18 cellular contexts compared by ENCODE assay signal in the genomic region with DNA sequence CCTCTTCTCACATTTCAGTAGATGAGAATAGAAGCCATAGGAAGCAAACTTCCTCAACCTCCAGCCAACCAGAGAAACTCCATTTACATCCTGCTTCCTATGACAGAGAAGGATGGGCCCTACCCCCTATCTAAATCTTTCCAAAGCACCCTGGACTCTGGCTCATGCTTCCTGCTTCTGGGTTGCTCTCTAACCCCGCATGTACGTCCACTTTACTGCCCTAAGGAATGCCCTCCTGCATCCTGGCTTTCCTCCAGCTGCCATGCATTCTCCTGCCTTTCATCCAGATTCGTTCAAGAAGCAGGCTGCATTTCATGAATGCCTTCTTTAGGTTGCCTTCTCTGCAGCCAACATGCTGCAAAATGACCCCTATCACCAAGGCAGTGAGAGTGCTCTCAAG.
A peak's percentile ranks its signal among the peaks of the same experiment; 100 is the strongest.
DNase-seq lines count a peak whose midpoint lies in the region; ATAC-seq, FAIRE-seq and TF ChIP-seq lines count a peak whose summit lies in the region.
"Had no signal": no experiment of that assay in that cellular context is flagged by ENCODE, and none has a peak within 500 bp of the region (broad histone marks: within the 10 kb centered on the region; RNA-seq: fewer than 3 reads in every experiment).

No MANE protein-coding gene starts in this region.

- H3K27me3 Mint-ChIP-seq in osteocyte (ENCODE audit: unreplicated experiment), result no peaks in the 10 kb centered on the region
- no peaks in the 10 kb centered on the region for H3K27me3 Mint-ChIP-seq in activated T-helper 1 cell treated with anti-CD3 and anti-CD28 coated beads, Interleukin-12 subunit alpha, Interleukin-12 subunit beta, Interleukin-2, Interleukin-4 antibody, amounts not matched to agents 30 ng/mL and 10 ng/mL and 1 ng/mL, durations not matched to agents 14 hours and 24 hours and 36 hours (ENCODE audit: insufficient read depth)
- H3K27me3 Mint-ChIP-seq: stimulated activated memory B cell treated with anti-CD40 and anti-IgM and Interleukin-4, amounts not matched to agents 10 μg/mL and 1 μg/mL and 100 μg/mL, for 72 hours had no signal

- H3K79me2 ChIP-seq in hepatocyte, result peaks cover 29% of the 10 kb centered on the region

- no peaks in the 10 kb centered on the region for H3K27me3 ChIP-seq in hepatocyte
- H3K27me3 ChIP-seq: breast epithelium, SJSA1 had no signal

- peak overlapping the region; percentile 41 for H3K27ac ChIP-seq in hepatocyte
- H3K27ac ChIP-seq: breast epithelium, prostate gland, SJSA1 had no signal

- H4K20me1 ChIP-seq in hepatocyte (ENCODE audit: insufficient read depth, poor library complexity, severe bottlenecking), result no peaks in the 10 kb centered on the region

- no peak for ATAC-seq in HG03039 (IDR thresholded peaks at IDR 0.05; ENCODE audit: unreplicated experiment)
- ATAC-seq: stimulated activated memory B cell treated with anti-CD40 and anti-IgM and Interleukin-4, amounts not matched to agents 10 μg/mL and 1 μg/mL and 100 μg/mL, for 72 hours had no signal

- FAIRE-seq in H54 (lab: Jason Lieb, UNC), result peak; percentile 61
- FAIRE-seq: TTC549 had no signal

- intact Hi-C loops in activated T-helper 1 cell treated with anti-CD3 and anti-CD28 coated beads, Interleukin-12 subunit alpha, Interleukin-12 subunit beta, Interleukin-2, Interleukin-4 antibody, amounts not matched to agents 30 ng/mL and 10 ng/mL and 1 ng/mL, durations not matched to agents 14 hours and 24 hours and 36 hours (cut with micrococcal nuclease), result no loop called here

- peaks cover 25% of the 10 kb centered on the region for H3K4me1 Mint-ChIP-seq in osteocyte (ENCODE audit: unreplicated experiment)
- peaks cover 16% of the 10 kb centered on the region for H3K4me1 Mint-ChIP-seq in activated T-helper 1 cell treated with anti-CD3 and anti-CD28 coated beads, Interleukin-12 subunit alpha, Interleukin-12 subunit beta, Interleukin-2, Interleukin-4 antibody, amounts not matched to agents 30 ng/mL and 10 ng/mL and 1 ng/mL, durations not matched to agents 14 hours and 24 hours and 36 hours (ENCODE audit: low read depth)

- DNase-seq in H54 (ENCODE audit: insufficient read length, low spot score) (no peak), astrocyte of the hippocampus (ENCODE audit: low read depth, low spot score) (peak; percentile 71), hepatocyte (ENCODE audit: low spot score) (peak; percentile 32), osteocyte (ENCODE audit: extremely low spot score, unreplicated experiment) (no peak), HT-29 (ENCODE audit: low spot score) (no peak), kidney glomerular epithelial cell (lab: John Stamatoyannopoulos, UW) (no peak)
- no peak for DNase-seq in activated T-helper 1 cell treated with anti-CD3 and anti-CD28 coated beads, Interleukin-12 subunit alpha, Interleukin-12 subunit beta, Interleukin-2, Interleukin-4 antibody, amounts not matched to agents 30 ng/mL and 10 ng/mL and 1 ng/mL, durations not matched to agents 14 hours and 24 hours and 36 hours (ENCODE audit: low spot score)
- DNase-seq: activated gamma-delta T cell; C1 segment of cervical spinal cord; hypothalamus; NK-92 treated with Interleukin-12 subunit alpha and Interleukin-12 subunit beta, amount 100 ng/mL, for 24 hours; stimulated activated CD4-positive, alpha-beta T cell treated with anti-CD3 and anti-CD28 coated beads, Interleukin-4, amount 100 ng/mL, for 1 hour had no signal

- peak overlapping the region; percentile 12 for H3K4me3 Mint-ChIP-seq in osteocyte (ENCODE audit: unreplicated experiment)
- H3K4me3 Mint-ChIP-seq in activated T-helper 1 cell treated with anti-CD3 and anti-CD28 coated beads, Interleukin-12 subunit alpha, Interleukin-12 subunit beta, Interleukin-2, Interleukin-4 antibody, amounts not matched to agents 30 ng/mL and 10 ng/mL and 1 ng/mL, durations not matched to agents 14 hours and 24 hours and 36 hours, result no peak overlapping the region
- H3K4me3 Mint-ChIP-seq: stimulated activated memory B cell treated with anti-CD40 and anti-IgM and Interleukin-4, amounts not matched to agents 10 μg/mL and 1 μg/mL and 100 μg/mL, for 72 hours had no signal

- H3K9me3 Mint-ChIP-seq in osteocyte (ENCODE audit: unreplicated experiment), result no peaks in the 10 kb centered on the region
- H3K9me3 Mint-ChIP-seq in activated T-helper 1 cell treated with anti-CD3 and anti-CD28 coated beads, Interleukin-12 subunit alpha, Interleukin-12 subunit beta, Interleukin-2, Interleukin-4 antibody, amounts not matched to agents 30 ng/mL and 10 ng/mL and 1 ng/mL, durations not matched to agents 14 hours and 24 hours and 36 hours, result no peaks in the 10 kb centered on the region

- H2AFZ ChIP-seq in hepatocyte, result no peak overlapping the region

- H3K9me2 ChIP-seq in hepatocyte (replicated peaks; ENCODE audit: insufficient read depth), result no peaks in the 10 kb centered on the region

- H3K36me3 Mint-ChIP-seq in osteocyte (ENCODE audit: unreplicated experiment), result peaks cover 7% of the 10 kb centered on the region
- H3K36me3 Mint-ChIP-seq in activated T-helper 1 cell treated with anti-CD3 and anti-CD28 coated beads, Interleukin-12 subunit alpha, Interleukin-12 subunit beta, Interleukin-2, Interleukin-4 antibody, amounts not matched to agents 30 ng/mL and 10 ng/mL and 1 ng/mL, durations not matched to agents 14 hours and 24 hours and 36 hours (ENCODE audit: low read depth), result peaks cover 4% of the 10 kb centered on the region

- no peak overlapping the region for H3K4me2 ChIP-seq in hepatocyte

- no peak for TF ChIP-seq POLR2A in H54 (IDR thresholded peaks at IDR 0.05; ENCODE audit: low read depth, low read length)

- H3K4me3 ChIP-seq in hepatocyte, result no peak overlapping the region
- H3K4me3 ChIP-seq: breast epithelium, prostate gland, SJSA1 had no signal

- WGBS in hepatocyte (ENCODE audit: low lambda C conversion rate, missing lambda C conversion rate), result 39% methylated on average over 3 of the region's 3 CpGs

- H3K9me3 ChIP-seq in hepatocyte (ENCODE audit: low read depth), result no peaks in the 10 kb centered on the region
- H3K9me3 ChIP-seq: breast epithelium, prostate gland, SJSA1 had no signal

- H3K27ac Mint-ChIP-seq in osteocyte (ENCODE audit: unreplicated experiment), result peak overlapping the region; percentile 80
- H3K27ac Mint-ChIP-seq in activated T-helper 1 cell treated with anti-CD3 and anti-CD28 coated beads, Interleukin-12 subunit alpha, Interleukin-12 subunit beta, Interleukin-2, Interleukin-4 antibody, amounts not matched to agents 30 ng/mL and 10 ng/mL and 1 ng/mL, durations not matched to agents 14 hours and 24 hours and 36 hours, result no peak overlapping the region
- H3K27ac Mint-ChIP-seq: stimulated activated memory B cell treated with anti-CD40 and anti-IgM and Interleukin-4, amounts not matched to agents 10 μg/mL and 1 μg/mL and 100 μg/mL, for 72 hours had no signal

- H3K4me1 ChIP-seq in hepatocyte (ENCODE audit: insufficient read depth), result peaks cover 17% of the 10 kb centered on the region
- H3K4me1 ChIP-seq: prostate gland had no signal

- TF ChIP-seq CTCF in hepatocyte (IDR thresholded peaks at IDR 0.05; ENCODE audit: poor library complexity), result no peak
- no peak for TF ChIP-seq CTCF in osteocyte (IDR thresholded peaks at IDR 0.05)

- H3K36me3 ChIP-seq in hepatocyte (replicated peaks; ENCODE audit: insufficient read depth, low read depth), result no peaks in the 10 kb centered on the region
- H3K36me3 ChIP-seq: breast epithelium, prostate gland, SJSA1 had no signal

Comparison
In these comparisons a context has a peak if more than half of its experiments do, and no peak if none do; other contexts are left out.
1. DNase-seq: peak in astrocyte of the hippocampus (single experiment) and hepatocyte (single experiment); none in H54 (single experiment), osteocyte (single experiment), HT-29 (single experiment), kidney glomerular epithelial cell (single experiment) and activated T-helper 1 cell treated with anti-CD3 and anti-CD28 coated beads, Interleukin-12 subunit alpha, Interleukin-12 subunit beta, Interleukin-2, Interleukin-4 antibody, amounts not matched to agents 30 ng/mL and 10 ng/mL and 1 ng/mL, durations not matched to agents 14 hours and 24 hours and 36 hours (single experiment).